In genomic region chr1:26233903-26234643, GRCh38 we compare ENCODE assay signal across 8 cellular contexts. TPM values are rescaled to one million over a fixed set of nuclear protein-coding genes. Genes with fewer than 3 reads are reported as not detected.
A peak's percentile ranks its signal among the peaks of the same experiment; 100 is the strongest.
DNase-seq lines count a peak whose midpoint lies in the region; ATAC-seq and TF ChIP-seq lines count a peak whose summit lies in the region.

TSS of gene CEP85 (plus strand) at chr1:26234200. CDS start at chr1:26239784, 5,584 bp downstream.

- in situ Hi-C loops in mammary epithelial cell (cut with MboI; ENCODE audit: low sequenced_read_pairs in 2 of 2): loop anchor here in 1 of 2 donors (5.0 kb wide), 1 partner anchor 62 kb away; the partner anchor contains the start of gene ZNF593OS

- peak within 1 kb of the TSS; percentile 98 for H2AFZ ChIP-seq in mammary epithelial cell (ENCODE audit: low read depth, low read length)

- dilution Hi-C loops in mammary epithelial cell (cut with HindIII; ENCODE audit: low sequenced_read_pairs): no loop called here

- DNase-seq in AG08395 (ENCODE audit: low spot score) (peak; percentile 100), NCI-H2227 (lab: John Stamatoyannopoulos, UW; ENCODE audit: unreplicated experiment) (peak; percentile 99), WERI-Rb-1 (peak; percentile 98), mammary epithelial cell (peak; percentile 97)

- TF ChIP-seq CTCF in WERI-Rb-1 (IDR thresholded peaks at IDR 0.05; ENCODE audit: low read depth, low read length): peak; percentile 94
- TF ChIP-seq CTCF in mammary epithelial cell (conservative IDR thresholded peaks at IDR 0.05 in 1 of 2, IDR thresholded peaks at IDR 0.05 in 1 of 2; ENCODE audit: extremely low read depth in 1 of 2, insufficient read depth in 1 of 2, low read depth in 1 of 2, low read length in 2 of 2): peak; percentile 88 to 96

- no peaks in the 10 kb centered on the region for H3K27me3 ChIP-seq in WERI-Rb-1 (ENCODE audit: insufficient read depth, low read depth, severe bottlenecking)
- H3K27me3 ChIP-seq in mammary epithelial cell (ENCODE audit: insufficient read depth, low read length): no peaks in the 10 kb centered on the region
- H3K27me3 ChIP-seq in skeletal muscle tissue (ENCODE audit: control insufficient read depth in 3 of 3, insufficient read depth in 3 of 3, low read length in 3 of 3): no peaks in the 10 kb centered on the region

- BruUV-seq in mammary epithelial cell (replicated peaks; lab: Mats Ljungman, UMichigan): TSS peak; percentile 34

- 2% methylated on average over 32 of the region's 73 CpGs for WGBS in mammary epithelial cell (ENCODE audit: low coverage, missing lambda C conversion rate)

- H4K20me1 ChIP-seq in mammary epithelial cell (ENCODE audit: insufficient read depth, low read length): no peaks in the 10 kb centered on the region

- CTCF ChIA-PET in mammary epithelial cell (lab: Charles Lee; ENCODE audit: low non-redundant PET): interaction anchor here (0.6 to 1.3 kb wide), 11 partner anchors 32 to 1097 kb away, joined by 3 to 10 read pairs (median 3); partner anchors contain the start of genes CNKSR1 and ZNF593

- peak within 1 kb of the TSS; percentile 74 for H3K4me3 ChIP-seq in WERI-Rb-1 (ENCODE audit: low read depth, low read length)
- peak within 1 kb of the TSS; percentile 79 to 97 (median 87) for H3K4me3 ChIP-seq in mammary epithelial cell (replicated peaks in 1 of 3; ENCODE audit: insufficient read depth in 1 of 3, low read depth in 2 of 3, low read length in 3 of 3)
- peak within 1 kb of the TSS; percentile 98 for H3K4me3 ChIP-seq in iPS-18c (ENCODE audit: insufficient read depth, low read depth, low read length)
- H3K4me3 ChIP-seq in skeletal muscle tissue (ENCODE audit: low read length in 3 of 3): peak within 1 kb of the TSS; percentile 94 to 100 (median 99)

- H3K27ac ChIP-seq in WERI-Rb-1 (peak within 1 kb of the TSS; percentile 93), mammary epithelial cell (ENCODE audit: insufficient read depth, low read depth, low read length) (peak within 1 kb of the TSS; percentile 66), skeletal muscle tissue (ENCODE audit: low read depth, low read length) (peak within 1 kb of the TSS; percentile 95)

- ATAC-seq in GM18907 (IDR thresholded peaks at IDR 0.05; ENCODE audit: unreplicated experiment): peak; percentile 92
- peak; percentile 88 for ATAC-seq in HG03159 (IDR thresholded peaks at IDR 0.05; ENCODE audit: unreplicated experiment)

- peak within 1 kb of the TSS; percentile 84 for H3K4me2 ChIP-seq in mammary epithelial cell (ENCODE audit: insufficient read depth, low read depth, low read length)

- intact Hi-C loops in mammary epithelial cell (cut with micrococcal nuclease): loop anchor here (1.0 to 5.0 kb wide), 3 partner anchors 65 to 197 kb away; partner anchors contain the start of genes PDIK1L and ZNF593

- peak within 1 kb of the TSS; percentile 77 for H3K9ac ChIP-seq in mammary epithelial cell (ENCODE audit: insufficient read depth, low read length)
- H3K9ac ChIP-seq in skeletal muscle tissue (ENCODE audit: low read depth in 1 of 3, low read length in 3 of 3): peak within 1 kb of the TSS; percentile 96 to 99 (median 99)

- H3K9me3 ChIP-seq in WERI-Rb-1 (ENCODE audit: severe bottlenecking): no peaks in the 10 kb centered on the region
- H3K9me3 ChIP-seq in mammary epithelial cell (replicated peaks; ENCODE audit: insufficient read depth, low read length): no peaks in the 10 kb centered on the region
- H3K9me3 ChIP-seq in iPS-18c (ENCODE audit: control insufficient read depth, insufficient read depth, low read length): no peaks in the 10 kb centered on the region
- H3K9me3 ChIP-seq in skeletal muscle tissue (ENCODE audit: control insufficient read depth in 3 of 3, low read length in 3 of 3): no peaks in the 10 kb centered on the region

- H3K79me2 ChIP-seq in mammary epithelial cell (ENCODE audit: insufficient read depth, low read length): peaks cover 49% of the 10 kb centered on the region

- H3K4me1 ChIP-seq in mammary epithelial cell (ENCODE audit: insufficient read depth, low read length) (peaks cover 16% of the 10 kb centered on the region), skeletal muscle tissue (ENCODE audit: control insufficient read depth in 3 of 3, insufficient read depth in 3 of 3, low read length in 3 of 3) (peaks cover 6 to 25% (median 21%) of the 10 kb centered on the region in 3 donors)

- peaks cover 25% of the 10 kb centered on the region for H3K36me3 ChIP-seq in WERI-Rb-1
- no peaks in the 10 kb centered on the region for H3K36me3 ChIP-seq in mammary epithelial cell (ENCODE audit: insufficient read depth, low read length)
- H3K36me3 ChIP-seq in skeletal muscle tissue (ENCODE audit: control insufficient read depth in 3 of 3, insufficient read depth in 3 of 3, low read length in 3 of 3): peaks cover 0 to 2% (median 0%) of the 10 kb centered on the region in 3 donors

RNA-seq across cellular contexts. Expression of gene CEP85, which starts in this region (rescaled TPM):
- 10 to 100 TPM; 14.3 to 16.9 TPM for total RNA-seq in mammary epithelial cell
- polyA plus RNA-seq in mammary epithelial cell: 16.7 TPM
- polyA minus RNA-seq in mammary epithelial cell: 26.8 TPM
- 25.1 TPM for total RNA-seq in skeletal muscle tissue

Comparison
In these comparisons a context has a peak if more than half of its experiments do, and no peak if none do; other contexts are left out.
1. Peak in every context shown above with its lines: DNase-seq, ATAC-seq, H3K4me3 ChIP-seq and H3K27ac ChIP-seq.